ENCODE assay signal across 10 cellular contexts in the genomic region with DNA sequence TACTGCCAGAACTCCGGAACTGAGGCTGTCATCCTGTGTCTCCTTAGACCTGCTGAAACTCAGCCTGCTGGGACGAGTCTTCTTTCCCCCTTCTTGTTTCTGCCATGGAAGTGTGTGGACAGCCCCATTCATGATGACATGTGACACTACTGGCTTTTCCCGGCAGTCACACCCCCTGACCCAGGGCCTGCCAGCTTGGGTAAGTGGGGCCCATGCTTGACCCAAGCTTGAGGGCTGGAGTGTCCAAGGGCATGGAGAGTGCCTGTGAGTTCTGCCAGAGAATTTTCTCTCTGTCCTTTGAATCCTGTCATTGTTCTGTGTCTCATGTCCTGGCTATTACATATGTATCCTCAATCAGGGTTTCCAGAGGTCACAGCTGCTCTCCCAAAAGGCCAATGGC.
DNase-seq lines count a peak whose midpoint lies in the region; ATAC-seq and TF ChIP-seq lines count a peak whose summit lies in the region.
"Had no signal": no experiment of that assay in that cellular context is flagged by ENCODE, and none has a peak within 500 bp of the region (broad histone marks: within the 10 kb centered on the region; RNA-seq: fewer than 3 reads in every experiment).

No MANE protein-coding gene starts in this region.

- no peaks in the 10 kb centered on the region for H3K36me3 Mint-ChIP-seq in stimulated activated memory B cell treated with anti-CD40 and anti-IgM and Interleukin-4, amounts not matched to agents 10 μg/mL and 1 μg/mL and 100 μg/mL, for 72 hours
- H3K36me3 Mint-ChIP-seq: memory B cell; stimulated activated naive B cell treated with anti-CD40 and anti-IgM and Interleukin-4, amounts not matched to agents 10 μg/mL and 1 μg/mL and 100 μg/mL, for 72 hours had no signal

- peak overlapping the region; percentile 74 for H2BK120ac ChIP-seq in mesenchymal stem cell (ENCODE audit: low read depth, low read length)

- no peak overlapping the region for H2AK5ac ChIP-seq in mesenchymal stem cell (ENCODE audit: low read length, severe bottlenecking)

- peak overlapping the region; percentile 95 for H4K91ac ChIP-seq in mesenchymal stem cell (ENCODE audit: low read length)

- peaks cover 12% of the 10 kb centered on the region for H3K4me1 ChIP-seq in mesenchymal stem cell (ENCODE audit: control insufficient read depth, insufficient read depth, low read depth, low read length)

- H3K9me3 ChIP-seq in mesenchymal stem cell (ENCODE audit: control insufficient read depth, low read length): no peaks in the 10 kb centered on the region

- H3K36me3 ChIP-seq in mesenchymal stem cell (ENCODE audit: control insufficient read depth in 1 of 2, insufficient read depth in 2 of 2, low read depth in 1 of 2, low read length in 2 of 2): peaks cover 0 to 9% of the 10 kb centered on the region in 2 experiments

- peak overlapping the region; percentile 70 for H3K9ac ChIP-seq in mesenchymal stem cell (ENCODE audit: low read length)

- no peaks in the 10 kb centered on the region for H3K27me3 ChIP-seq in mesenchymal stem cell (ENCODE audit: control insufficient read depth in 1 of 2, insufficient read depth in 1 of 2, low read length in 2 of 2)

- peak overlapping the region; percentile 52 for H4K8ac ChIP-seq in mesenchymal stem cell (ENCODE audit: low read length)

- ATAC-seq in SK-N-SH treated with all-trans-retinoic acid at 6 μM for 48 hours (peak; percentile 17; the same call in 2 of the 3 replicates), left lobe of liver (no peak)
- ATAC-seq in stimulated activated memory B cell treated with anti-CD40 and anti-IgM and Interleukin-4, amounts not matched to agents 10 μg/mL and 1 μg/mL and 100 μg/mL, for 72 hours: no peak
- ATAC-seq: stimulated activated naive B cell treated with anti-CD40 and anti-IgM and Interleukin-4, amounts not matched to agents 10 μg/mL and 1 μg/mL and 100 μg/mL, for 72 hours had no signal

- H3K79me1 ChIP-seq in mesenchymal stem cell (replicated peaks; ENCODE audit: low read length, poor library complexity, severe bottlenecking): no peaks in the 10 kb centered on the region

- peak overlapping the region in 1 of 2 experiments; percentile 48 for H3K4me3 ChIP-seq in mesenchymal stem cell (ENCODE audit: insufficient read depth in 1 of 2, low read depth in 1 of 2, low read length in 2 of 2)

- peak overlapping the region; percentile 86 for H3K27ac ChIP-seq in epithelial cell of prostate
- H3K27ac ChIP-seq in mesenchymal stem cell (ENCODE audit: low read length, poor library complexity, severe bottlenecking): no peak overlapping the region
- peak overlapping the region; percentile 19 for H3K27ac ChIP-seq in temporal lobe (ENCODE audit: low read depth, low read length)

- no peaks in the 10 kb centered on the region for H3K9me3 Mint-ChIP-seq in stimulated activated memory B cell treated with anti-CD40 and anti-IgM and Interleukin-4, amounts not matched to agents 10 μg/mL and 1 μg/mL and 100 μg/mL, for 72 hours
- H3K9me3 Mint-ChIP-seq: memory B cell; stimulated activated naive B cell treated with anti-CD40 and anti-IgM and Interleukin-4, amounts not matched to agents 10 μg/mL and 1 μg/mL and 100 μg/mL, for 72 hours had no signal

- H3K4me1 Mint-ChIP-seq in stimulated activated memory B cell treated with anti-CD40 and anti-IgM and Interleukin-4, amounts not matched to agents 10 μg/mL and 1 μg/mL and 100 μg/mL, for 72 hours: no peaks in the 10 kb centered on the region
- H3K4me1 Mint-ChIP-seq: memory B cell; stimulated activated naive B cell treated with anti-CD40 and anti-IgM and Interleukin-4, amounts not matched to agents 10 μg/mL and 1 μg/mL and 100 μg/mL, for 72 hours had no signal

- H2AFZ ChIP-seq in mesenchymal stem cell (ENCODE audit: low read depth, low read length): no peak overlapping the region

- peak overlapping the region in 1 of 2 experiments; percentile 87 for H3K14ac ChIP-seq in mesenchymal stem cell (ENCODE audit: low read length in 2 of 2)

- no peak overlapping the region for H3K4me2 ChIP-seq in mesenchymal stem cell (ENCODE audit: low read length, poor library complexity, severe bottlenecking)

- H3K27me3 Mint-ChIP-seq in stimulated activated memory B cell treated with anti-CD40 and anti-IgM and Interleukin-4, amounts not matched to agents 10 μg/mL and 1 μg/mL and 100 μg/mL, for 72 hours: peaks cover 12% of the 10 kb centered on the region

- 27% methylated on average over 3 of the region's 3 CpGs for WGBS in mesenchymal stem cell

- no peak overlapping the region for H3K23ac ChIP-seq in mesenchymal stem cell (ENCODE audit: low read length in 2 of 2)

- no peak overlapping the region for H3K27ac Mint-ChIP-seq in stimulated activated memory B cell treated with anti-CD40 and anti-IgM and Interleukin-4, amounts not matched to agents 10 μg/mL and 1 μg/mL and 100 μg/mL, for 72 hours
- H3K27ac Mint-ChIP-seq: memory B cell; stimulated activated naive B cell treated with anti-CD40 and anti-IgM and Interleukin-4, amounts not matched to agents 10 μg/mL and 1 μg/mL and 100 μg/mL, for 72 hours had no signal

- H2BK12ac ChIP-seq in mesenchymal stem cell (ENCODE audit: low read length in 2 of 2): peak overlapping the region; percentile 87 to 95

- no peak overlapping the region for H3K4me3 Mint-ChIP-seq in stimulated activated memory B cell treated with anti-CD40 and anti-IgM and Interleukin-4, amounts not matched to agents 10 μg/mL and 1 μg/mL and 100 μg/mL, for 72 hours
- H3K4me3 Mint-ChIP-seq: memory B cell; stimulated activated naive B cell treated with anti-CD40 and anti-IgM and Interleukin-4, amounts not matched to agents 10 μg/mL and 1 μg/mL and 100 μg/mL, for 72 hours had no signal

- H3K4ac ChIP-seq in mesenchymal stem cell (ENCODE audit: low read depth in 1 of 2, low read length in 2 of 2): peak overlapping the region; percentile 16 to 83

- H2BK5ac ChIP-seq in mesenchymal stem cell (ENCODE audit: low read depth, low read length, poor library complexity, severe bottlenecking): no peak overlapping the region

- H3K18ac ChIP-seq in mesenchymal stem cell (ENCODE audit: low read depth in 1 of 2, low read length in 2 of 2): peak overlapping the region; percentile 61 to 65

- DNase-seq in epithelial cell of prostate (ENCODE audit: low read depth, low spot score): no peak
- peak; percentile 45 for DNase-seq in mesenchymal stem cell
- no peak for DNase-seq in NCI-H1092 (lab: John Stamatoyannopoulos, UW)
- DNase-seq in left lobe of liver (ENCODE audit: low spot score): no peak
- no peak for DNase-seq in putamen (ENCODE audit: low spot score)
- DNase-seq: stimulated activated naive B cell treated with anti-CD40 and anti-IgM and Interleukin-4, amounts not matched to agents 10 μg/mL and 1 μg/mL and 100 μg/mL, for 72 hours had no signal

- no peak overlapping the region for H2BK15ac ChIP-seq in mesenchymal stem cell (ENCODE audit: low read depth, poor library complexity, severe bottlenecking)

TF ChIP-seq in SK-N-SH treated with all-trans-retinoic acid at 6 μM for 48 hours, 23 proteins besides CTCF, POLR2A, EP300 and RAD21 (continues in another document):
- no peak for TF ChIP-seq ZNF565 (CRISPR knock-in tag; conservative IDR thresholded peaks at IDR 0.05; ENCODE audit: low read depth)
- TF ChIP-seq ISL1 (CRISPR knock-in tag; IDR thresholded peaks at IDR 0.05): no peak
- TF ChIP-seq, protein P1, sequence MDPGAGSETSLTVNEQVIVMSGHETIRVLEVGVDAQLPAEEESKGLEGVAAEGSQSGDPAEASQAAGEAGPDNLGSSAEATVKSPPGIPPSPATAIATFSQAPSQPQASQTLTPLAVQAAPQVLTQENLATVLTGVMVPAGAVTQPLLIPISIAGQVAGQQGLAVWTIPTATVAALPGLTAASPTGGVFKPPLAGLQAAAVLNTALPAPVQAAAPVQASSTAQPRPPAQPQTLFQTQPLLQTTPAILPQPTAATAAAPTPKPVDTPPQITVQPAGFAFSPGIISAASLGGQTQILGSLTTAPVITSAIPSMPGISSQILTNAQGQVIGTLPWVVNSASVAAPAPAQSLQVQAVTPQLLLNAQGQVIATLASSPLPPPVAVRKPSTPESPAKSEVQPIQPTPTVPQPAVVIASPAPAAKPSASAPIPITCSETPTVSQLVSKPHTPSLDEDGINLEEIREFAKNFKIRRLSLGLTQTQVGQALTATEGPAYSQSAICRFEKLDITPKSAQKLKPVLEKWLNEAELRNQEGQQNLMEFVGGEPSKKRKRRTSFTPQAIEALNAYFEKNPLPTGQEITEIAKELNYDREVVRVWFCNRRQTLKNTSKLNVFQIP (CRISPR knock-in tag; IDR thresholded peaks at IDR 0.05; ENCODE audit: borderline replicate concordance, low read depth): no peak
- TF ChIP-seq TOX (CRISPR knock-in tag; IDR thresholded peaks at IDR 0.05; ENCODE audit: borderline replicate concordance): no peak
- TF ChIP-seq TSHZ2 (CRISPR knock-in tag; IDR thresholded peaks at IDR 0.05): no peak
